In the genomic region with DNA sequence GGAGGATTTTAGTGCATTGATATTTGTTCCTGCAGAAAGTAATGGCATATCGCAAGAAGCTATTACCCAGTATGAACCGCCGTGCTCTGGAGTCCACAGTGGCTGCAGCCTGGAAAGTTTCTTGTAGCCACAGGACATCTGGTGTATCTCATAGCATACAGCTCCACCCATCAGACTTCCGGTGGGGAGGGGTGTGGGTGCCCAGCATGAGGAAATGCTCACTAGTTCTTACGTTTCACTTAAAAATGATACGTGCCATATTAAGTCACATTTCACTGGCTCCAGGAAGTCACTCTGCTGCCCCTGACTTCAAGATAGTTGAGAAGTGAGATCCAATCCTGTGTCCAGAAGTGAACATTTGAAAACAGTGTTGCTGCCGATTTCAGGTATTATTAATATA, we compare ENCODE assay signal across 8 cellular contexts.
DNase-seq lines count a peak whose midpoint lies in the region; ATAC-seq and TF ChIP-seq lines count a peak whose summit lies in the region.

No MANE protein-coding gene starts in this region.

- H3K36me3 ChIP-seq in left lung (no peaks in the 10 kb centered on the region), esophagus muscularis mucosa (no peaks in the 10 kb centered on the region)

- H3K4me1 ChIP-seq in left lung (no peaks in the 10 kb centered on the region), esophagus muscularis mucosa (no peaks in the 10 kb centered on the region)

- DNase-seq in CMK (ENCODE audit: low read depth) (peak; percentile 26), HT1080 (ENCODE audit: low read depth) (peak; percentile 80), UCSD-AML1 (lab: John Stamatoyannopoulos, UW; ENCODE audit: unreplicated experiment) (peak; percentile 23), left lung (peak in 1 of 2 donors; percentile 31), esophagus muscularis mucosa (ENCODE audit: extremely low spot score) (no peak)

- TF ChIP-seq CTCF in left lung (IDR thresholded peaks at IDR 0.05) (no peak), esophagus muscularis mucosa (IDR thresholded peaks at IDR 0.05) (no peak)

- WGBS in esophagus muscularis mucosa, result 51% methylated on average over 6 of the region's 7 CpGs

- intact Hi-C loops in left lung (cut with DNase I), result no loop called here
- intact Hi-C loops in esophagus muscularis mucosa (cut with DNase I), result no loop called here

- TF ChIP-seq POLR2A in esophagus muscularis mucosa (IDR thresholded peaks at IDR 0.05; ENCODE audit: low read depth), result no peak

- ATAC-seq in left lung, result peak; percentile 85
- ATAC-seq in HG02642 (IDR thresholded peaks at IDR 0.05; ENCODE audit: poor library complexity, unreplicated experiment), result no peak
- ATAC-seq in GM19467 (IDR thresholded peaks at IDR 0.05; ENCODE audit: unreplicated experiment), result no peak
- ATAC-seq in GM19328 (IDR thresholded peaks at IDR 0.05; ENCODE audit: unreplicated experiment), result no peak

- H3K27me3 ChIP-seq in left lung (no peaks in the 10 kb centered on the region), esophagus muscularis mucosa (no peaks in the 10 kb centered on the region)

- H3K4me3 ChIP-seq in left lung (no peak overlapping the region), esophagus muscularis mucosa (no peak overlapping the region)

- no peak for TF ChIP-seq EP300 in esophagus muscularis mucosa (IDR thresholded peaks at IDR 0.05)

- peak overlapping the region in 1 of 2 donors; percentile 26 for H3K27ac ChIP-seq in left lung
- no peak overlapping the region for H3K27ac ChIP-seq in esophagus muscularis mucosa (replicated peaks in 1 of 4)

- H3K9me3 ChIP-seq in left lung, result no peaks in the 10 kb centered on the region
- no peaks in the 10 kb centered on the region for H3K9me3 ChIP-seq in esophagus muscularis mucosa
